Comparison of ENCODE assay signal across 17 cellular contexts in the genomic region with DNA sequence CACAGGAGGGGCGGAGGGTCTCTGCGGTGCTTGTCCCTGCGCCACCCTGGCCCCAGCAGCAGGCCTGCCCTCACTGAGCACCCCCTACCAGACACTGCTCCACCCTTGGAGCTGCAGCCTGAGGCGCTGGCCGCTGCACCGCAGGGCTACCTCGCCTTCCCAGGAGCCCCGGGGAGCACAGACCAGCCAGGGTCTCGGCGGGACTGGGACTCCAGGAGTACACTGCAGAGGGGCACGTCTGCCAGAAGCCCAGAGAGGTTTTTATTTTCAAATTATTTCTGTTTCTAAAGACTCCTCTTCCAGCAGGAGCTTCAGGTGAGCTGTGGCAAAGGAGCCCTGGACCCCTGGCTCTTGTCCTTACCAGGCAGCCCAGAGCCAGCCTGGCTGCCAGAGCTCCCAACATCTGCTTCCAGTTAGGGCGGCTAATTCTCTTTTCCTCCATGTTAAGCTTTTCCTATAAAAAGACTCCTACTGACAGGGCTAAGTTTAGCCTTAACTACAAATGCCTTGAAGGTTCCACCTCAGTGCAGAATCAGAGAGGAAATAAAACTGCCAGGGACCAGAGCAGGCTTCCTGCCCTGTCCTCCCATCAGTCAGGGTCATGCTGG. TPM values are rescaled to one million over a fixed set of nuclear protein-coding genes. Genes with fewer than 3 reads are reported as not detected.
DNase-seq lines count a peak whose midpoint lies in the region; ATAC-seq and TF ChIP-seq lines count a peak whose summit lies in the region.
"Had no signal": no experiment of that assay in that cellular context is flagged by ENCODE, and none has a peak within 500 bp of the region (broad histone marks: within the 10 kb centered on the region; RNA-seq: fewer than 3 reads in every experiment).

No MANE protein-coding gene starts in this region.

- peaks cover 5 to 15% of the 10 kb centered on the region in 2 donors for H3K36me3 Mint-ChIP-seq in activated naive CD4-positive, alpha-beta T cell treated with anti-CD3 and anti-CD28 coated beads, Interleukin-2, amount 50 U/mL, for 72 hours
- peaks cover 80% of the 10 kb centered on the region for H3K36me3 Mint-ChIP-seq in activated naive CD4-positive, alpha-beta T cell treated with anti-CD3 and anti-CD28 coated beads, Interleukin-2, amount 10 ng/mL, durations not matched to agents 7 days and 5 days
- peaks cover 23% of the 10 kb centered on the region for H3K36me3 Mint-ChIP-seq in activated naive CD8-positive, alpha-beta T cell treated with anti-CD3 and anti-CD28 coated beads for 36 hours
- H3K36me3 Mint-ChIP-seq in memory B cell: peaks cover 17% of the 10 kb centered on the region
- peaks cover 11% of the 10 kb centered on the region for H3K36me3 Mint-ChIP-seq in type B pancreatic cell

- H3K4me1 ChIP-seq in MM.1S (ENCODE audit: low read length): peaks cover 5% of the 10 kb centered on the region
- H3K4me1 ChIP-seq: A549, psoas muscle had no signal

- no peaks in the 10 kb centered on the region for H3K27me3 ChIP-seq in MM.1S (replicated peaks; ENCODE audit: insufficient read depth, low read length)

- H3K9ac ChIP-seq in MM.1S (ENCODE audit: low read length): no peak overlapping the region
- H3K9ac ChIP-seq: KMS-11 had no signal

- H3K36me3 ChIP-seq in MM.1S (replicated peaks; ENCODE audit: insufficient read depth, low read length): no peaks in the 10 kb centered on the region

- no peaks in the 10 kb centered on the region for H3K79me2 ChIP-seq in MM.1S (ENCODE audit: low read length)

- no peak for DNase-seq in activated naive CD4-positive, alpha-beta T cell treated with anti-CD3 and anti-CD28 coated beads, Interleukin-2, amount 50 U/mL, for 72 hours (ENCODE audit: low spot score in 2 of 2)
- DNase-seq in activated naive CD4-positive, alpha-beta T cell treated with anti-CD3 and anti-CD28 coated beads, Interleukin-2, amount 10 ng/mL, durations not matched to agents 7 days and 5 days: no peak
- no peak for DNase-seq in activated naive CD8-positive, alpha-beta T cell treated with anti-CD3 and anti-CD28 coated beads for 36 hours
- DNase-seq in memory B cell (ENCODE audit: low spot score in 2 of 2) (no peak), type B pancreatic cell (ENCODE audit: extremely low spot score, unreplicated experiment) (no peak), activated gamma-delta T cell (lab: John Stamatoyannopoulos, UW) (no peak), MM.1S (no peak), medulla oblongata (ENCODE audit: extremely low spot score) (no peak)
- DNase-seq: activated naive CD4-positive, alpha-beta T cell treated with anti-CD3 and anti-CD28 coated beads for 36 hours; effector CD8-positive, alpha-beta T cell; NCI-H1092 treated with DMSO at 0.1 percent for 48 hours; NCI-H748 treated with DMSO at 0.1 percent for 48 hours; stimulated activated naive B cell treated with anti-CD40 and anti-IgM and Interleukin-4, amounts not matched to agents 10 μg/mL and 1 μg/mL and 100 μg/mL, for 72 hours had no signal

- no peaks in the 10 kb centered on the region for H3K9me2 ChIP-seq in MM.1S (replicated peaks; ENCODE audit: insufficient read depth, low read length)

- H3K27ac Mint-ChIP-seq in activated naive CD4-positive, alpha-beta T cell treated with anti-CD3 and anti-CD28 coated beads, Interleukin-2, amount 50 U/mL, for 72 hours: peak overlapping the region; percentile 33 to 66
- no peak overlapping the region for H3K27ac Mint-ChIP-seq in activated naive CD4-positive, alpha-beta T cell treated with anti-CD3 and anti-CD28 coated beads, Interleukin-2, amount 10 ng/mL, durations not matched to agents 7 days and 5 days
- peak overlapping the region; percentile 49 for H3K27ac Mint-ChIP-seq in activated naive CD8-positive, alpha-beta T cell treated with anti-CD3 and anti-CD28 coated beads for 36 hours
- H3K27ac Mint-ChIP-seq in memory B cell (peak overlapping the region; percentile 67), type B pancreatic cell (peak overlapping the region; percentile 23)
- H3K27ac Mint-ChIP-seq: activated naive CD4-positive, alpha-beta T cell treated with anti-CD3 and anti-CD28 coated beads for 36 hours had no signal

- H3K4me2 ChIP-seq in MM.1S (ENCODE audit: low read depth, low read length): no peak overlapping the region
- H3K4me2 ChIP-seq: A549, KMS-11 had no signal

- TF ChIP-seq CTCF in type B pancreatic cell (conservative IDR thresholded peaks at IDR 0.05): no peak
- TF ChIP-seq CTCF in MM.1S (IDR thresholded peaks at IDR 0.05; ENCODE audit: low read length): no peak

- no peaks in the 10 kb centered on the region for H3K27me3 Mint-ChIP-seq in activated naive CD4-positive, alpha-beta T cell treated with anti-CD3 and anti-CD28 coated beads, Interleukin-2, amount 10 ng/mL, durations not matched to agents 7 days and 5 days
- no peaks in the 10 kb centered on the region for H3K27me3 Mint-ChIP-seq in activated naive CD8-positive, alpha-beta T cell treated with anti-CD3 and anti-CD28 coated beads for 36 hours
- H3K27me3 Mint-ChIP-seq in memory B cell (no peaks in the 10 kb centered on the region), type B pancreatic cell (no peaks in the 10 kb centered on the region)
- H3K27me3 Mint-ChIP-seq: stimulated activated naive B cell treated with anti-CD40 and anti-IgM and Interleukin-4, amounts not matched to agents 10 μg/mL and 1 μg/mL and 100 μg/mL, for 72 hours had no signal

- H3K4me3 Mint-ChIP-seq in activated naive CD4-positive, alpha-beta T cell treated with anti-CD3 and anti-CD28 coated beads, Interleukin-2, amount 10 ng/mL, durations not matched to agents 7 days and 5 days: no peak overlapping the region
- no peak overlapping the region for H3K4me3 Mint-ChIP-seq in activated naive CD8-positive, alpha-beta T cell treated with anti-CD3 and anti-CD28 coated beads for 36 hours
- no peak overlapping the region for H3K4me3 Mint-ChIP-seq in memory B cell
- H3K4me3 Mint-ChIP-seq in type B pancreatic cell: no peak overlapping the region
- H3K4me3 Mint-ChIP-seq: activated naive CD4-positive, alpha-beta T cell treated with anti-CD3 and anti-CD28 coated beads for 36 hours; stimulated activated naive B cell treated with anti-CD40 and anti-IgM and Interleukin-4, amounts not matched to agents 10 μg/mL and 1 μg/mL and 100 μg/mL, for 72 hours had no signal

- ATAC-seq in activated naive CD4-positive, alpha-beta T cell treated with anti-CD3 and anti-CD28 coated beads, Interleukin-2, amount 50 U/mL, for 72 hours: no peak
- no peak for ATAC-seq in memory B cell (ENCODE audit: low read depth)
- ATAC-seq: A549; GM12878; stimulated activated naive B cell treated with anti-CD40 and anti-IgM and Interleukin-4, amounts not matched to agents 10 μg/mL and 1 μg/mL and 100 μg/mL, for 72 hours had no signal

- no peaks in the 10 kb centered on the region for H3K9me3 ChIP-seq in MM.1S (replicated peaks; ENCODE audit: insufficient read depth, low read length)
- H3K9me3 ChIP-seq: A549, psoas muscle had no signal

- no peak overlapping the region for H3K27ac ChIP-seq in MM.1S (ENCODE audit: low read length)
- H3K27ac ChIP-seq: A549, KMS-11, psoas muscle had no signal

- no peak overlapping the region for H2AFZ ChIP-seq in MM.1S (ENCODE audit: low read length)

- CTCF ChIA-PET in activated naive CD4-positive, alpha-beta T cell treated with anti-CD3 and anti-CD28 coated beads, Interleukin-2, amount 10 ng/mL, durations not matched to agents 7 days and 5 days (lab: Charles Lee): interaction anchor here (0.9 to 1.5 kb wide), 2 partner anchors 9 to 76 kb away, joined by 3 to 4 read pairs; no protein-coding TSS in a partner anchor

- H4K20me1 ChIP-seq in MM.1S (ENCODE audit: insufficient read depth, low read length): no peaks in the 10 kb centered on the region

- H3F3A ChIP-seq in MM.1S (ENCODE audit: insufficient read depth, low read length): no peaks in the 10 kb centered on the region

- H3K9me3 Mint-ChIP-seq in activated naive CD4-positive, alpha-beta T cell treated with anti-CD3 and anti-CD28 coated beads, Interleukin-2, amount 50 U/mL, for 72 hours: no peaks in the 10 kb centered on the region
- no peaks in the 10 kb centered on the region for H3K9me3 Mint-ChIP-seq in activated naive CD4-positive, alpha-beta T cell treated with anti-CD3 and anti-CD28 coated beads, Interleukin-2, amount 10 ng/mL, durations not matched to agents 7 days and 5 days
- H3K9me3 Mint-ChIP-seq in activated naive CD8-positive, alpha-beta T cell treated with anti-CD3 and anti-CD28 coated beads for 36 hours: no peaks in the 10 kb centered on the region
- H3K9me3 Mint-ChIP-seq in memory B cell (no peaks in the 10 kb centered on the region), type B pancreatic cell (no peaks in the 10 kb centered on the region)
- H3K9me3 Mint-ChIP-seq: activated naive CD4-positive, alpha-beta T cell treated with anti-CD3 and anti-CD28 coated beads for 36 hours; stimulated activated naive B cell treated with anti-CD40 and anti-IgM and Interleukin-4, amounts not matched to agents 10 μg/mL and 1 μg/mL and 100 μg/mL, for 72 hours had no signal

- H3K4me3 ChIP-seq in MM.1S (ENCODE audit: low read length): no peak overlapping the region
- H3K4me3 ChIP-seq: A549, GM12878, psoas muscle had no signal

- peaks cover 2% of the 10 kb centered on the region for H3K4me1 Mint-ChIP-seq in activated naive CD4-positive, alpha-beta T cell treated with anti-CD3 and anti-CD28 coated beads, Interleukin-2, amount 10 ng/mL, durations not matched to agents 7 days and 5 days
- no peaks in the 10 kb centered on the region for H3K4me1 Mint-ChIP-seq in activated naive CD8-positive, alpha-beta T cell treated with anti-CD3 and anti-CD28 coated beads for 36 hours
- H3K4me1 Mint-ChIP-seq in memory B cell: peaks cover 6% of the 10 kb centered on the region
- peaks cover 18% of the 10 kb centered on the region for H3K4me1 Mint-ChIP-seq in type B pancreatic cell (ENCODE audit: unreplicated experiment)

RNA-seq across cellular contexts. Expression of a gene that starts 26.4 kb away (rescaled TPM):
- total RNA-seq in activated naive CD4-positive, alpha-beta T cell treated with anti-CD3 and anti-CD28 coated beads, Interleukin-2, amount 50 U/mL, for 72 hours: 1 to 10 TPM; 1.4 to 3.2 TPM
- 1 to 10 TPM; 1.6 to 1.8 TPM for total RNA-seq in activated naive CD8-positive, alpha-beta T cell treated with anti-CD3 and anti-CD28 coated beads for 36 hours
- 5.2 and 7.6 TPM in 2 replicates for total RNA-seq in type B pancreatic cell (ENCODE audit: low replicate concordance)
